8 cellular contexts compared by ENCODE assay signal in the genomic region with DNA sequence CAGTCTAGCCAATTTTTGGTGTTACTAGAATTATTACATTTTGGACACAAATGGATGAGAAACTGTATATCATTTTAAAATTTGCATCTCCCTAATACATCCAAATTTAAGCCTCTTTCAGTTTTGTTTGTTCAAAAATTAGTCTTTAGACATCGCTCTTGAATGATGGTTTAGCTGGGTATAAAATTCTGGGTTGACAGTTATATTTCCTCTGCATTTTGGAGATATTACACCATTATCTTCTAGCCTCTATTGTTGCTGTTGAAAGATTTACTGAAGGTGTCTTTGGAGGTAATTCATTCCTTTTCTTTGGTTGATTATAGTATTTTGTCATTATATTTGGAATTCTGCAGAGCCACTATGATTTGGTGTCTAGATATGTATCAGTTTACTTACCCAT.
"Had no signal": no experiment of that assay in that cellular context is flagged by ENCODE, and none has a peak within 500 bp of the region (broad histone marks: within the 10 kb centered on the region; RNA-seq: fewer than 3 reads in every experiment).

No MANE protein-coding gene starts in this region.

- H3K27ac ChIP-seq: HL-60, KMS-11 had no signal

- H3K27ac Mint-ChIP-seq: GM23338, H9, HFFc6 had no signal

- DNase-seq: H9, HCEC 1CT, HFFc6, IMR-90, KBM-7 had no signal

- H3K4me1 Mint-ChIP-seq: GM23338, H9 had no signal

- H3K4me3 ChIP-seq: GM23338 had no signal

- ATAC-seq: GM23338 had no signal

- H3K4me3 Mint-ChIP-seq: GM23338, H9, HFFc6 had no signal
